8 cellular contexts compared by ENCODE assay signal in the genomic region with DNA sequence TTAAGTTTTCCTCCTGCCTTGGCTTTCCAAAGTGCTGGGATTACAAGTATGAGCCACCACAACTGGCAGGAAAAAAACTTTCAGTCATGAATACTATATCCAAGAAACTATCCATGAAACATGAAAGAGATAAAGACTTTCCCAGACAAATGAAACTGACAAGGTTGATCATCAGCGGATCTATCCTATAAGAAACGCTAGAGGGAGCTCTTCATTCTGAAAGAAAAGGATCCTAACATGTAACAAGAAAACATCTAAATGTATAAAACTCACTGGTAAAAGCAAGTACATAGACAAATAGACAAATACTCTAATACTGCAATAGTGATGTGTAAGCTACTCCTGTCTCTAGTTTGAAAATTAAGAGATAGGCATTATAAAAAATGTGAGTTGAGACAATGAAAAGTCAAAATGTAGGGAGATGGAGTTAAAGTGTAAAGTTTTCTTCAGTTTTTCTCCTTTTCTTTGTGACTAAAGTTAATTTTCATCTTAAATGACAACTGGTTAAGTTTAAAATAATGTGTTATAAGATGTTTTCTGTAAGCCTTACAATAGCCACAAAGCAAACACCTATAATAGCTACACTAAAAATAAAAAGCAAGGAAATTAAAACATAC.
DNase-seq lines count a peak whose midpoint lies in the region; ATAC-seq and TF ChIP-seq lines count a peak whose summit lies in the region.

No MANE protein-coding gene starts in this region.

- no peaks in the 10 kb centered on the region for H3K4me1 ChIP-seq in smooth muscle cell (ENCODE audit: low read depth)

- H3K27ac Mint-ChIP-seq in HFFc6 = no peak overlapping the region
- H3K27ac Mint-ChIP-seq in stimulated activated naive B cell treated with anti-CD40 and anti-IgM and Interleukin-4, amounts not matched to agents 10 μg/mL and 1 μg/mL and 100 μg/mL, for 72 hours = no peak overlapping the region

- DNase-seq in BJ (ENCODE audit: low read depth) = no peak
- DNase-seq in HFFc6 = peak; percentile 50
- DNase-seq in SHP77 (lab: John Stamatoyannopoulos, UW) = peak; percentile 56 to 57
- peak; percentile 71 for DNase-seq in fibroblast of the aortic adventitia (ENCODE audit: low read depth)
- DNase-seq in smooth muscle cell (lab: John Stamatoyannopoulos, UW; ENCODE audit: unreplicated experiment) = no peak
- DNase-seq in stimulated activated naive B cell treated with anti-CD40 and anti-IgM and Interleukin-4, amounts not matched to agents 10 μg/mL and 1 μg/mL and 100 μg/mL, for 72 hours = no peak

- no peaks in the 10 kb centered on the region for H3K36me3 ChIP-seq in BJ (ENCODE audit: control insufficient read depth, insufficient read depth, low read length)
- H3K36me3 ChIP-seq in smooth muscle cell (ENCODE audit: low read depth) = no peaks in the 10 kb centered on the region

- peak; percentile 71 for TF ChIP-seq CTCF in BJ (IDR thresholded peaks at IDR 0.05; ENCODE audit: insufficient read depth, low read depth, low read length)
- TF ChIP-seq CTCF in HFFc6 (IDR thresholded peaks at IDR 0.05) = peak; percentile 88
- peak; percentile 77 for TF ChIP-seq CTCF in fibroblast of the aortic adventitia (IDR thresholded peaks at IDR 0.05; ENCODE audit: insufficient read depth, low read length)
- peak; percentile 74 for TF ChIP-seq CTCF in smooth muscle cell (IDR thresholded peaks at IDR 0.05; ENCODE audit: borderline replicate concordance, insufficient read depth, poor library complexity, severe bottlenecking)

- H3K27me3 Mint-ChIP-seq in HFFc6 (ENCODE audit: insufficient read depth) = peaks cover 13% of the 10 kb centered on the region
- H3K27me3 Mint-ChIP-seq in stimulated activated naive B cell treated with anti-CD40 and anti-IgM and Interleukin-4, amounts not matched to agents 10 μg/mL and 1 μg/mL and 100 μg/mL, for 72 hours = peaks cover 28 to 34% of the 10 kb centered on the region in 2 donors

- no peaks in the 10 kb centered on the region for H3F3A ChIP-seq in smooth muscle cell (ENCODE audit: low read depth)

- H3K27me3 ChIP-seq in BJ (ENCODE audit: control insufficient read depth, insufficient read depth, low read length) (peaks cover 8% of the 10 kb centered on the region), smooth muscle cell (ENCODE audit: low read depth) (no peaks in the 10 kb centered on the region)

- no peak overlapping the region for H2AFZ ChIP-seq in smooth muscle cell (ENCODE audit: low read depth)

- CTCF ChIA-PET in BJ (lab: Yijun Ruan, JAX) = interaction anchor here (0.8 to 2.1 kb wide), 26 partner anchors 8 to 253 kb away, joined by 3 to 52 read pairs (median 4); a partner anchor contains a TSS

- H3K4me2 ChIP-seq in smooth muscle cell = no peak overlapping the region

- 14% methylated on average over 2 of the region's 2 CpGs for WGBS in smooth muscle cell (ENCODE audit: low lambda C conversion rate)

- H3K9me3 ChIP-seq in smooth muscle cell (replicated peaks; ENCODE audit: low read depth) = no peaks in the 10 kb centered on the region

- no peaks in the 10 kb centered on the region for H3K79me2 ChIP-seq in smooth muscle cell (ENCODE audit: low read depth)

- H3K9ac ChIP-seq in smooth muscle cell (ENCODE audit: low read depth) = no peak overlapping the region

- POLR2A ChIA-PET in BJ (lab: Charles Lee) = no interaction called here

- no peak overlapping the region for H3K4me3 Mint-ChIP-seq in HFFc6
- no peak overlapping the region for H3K4me3 Mint-ChIP-seq in stimulated activated naive B cell treated with anti-CD40 and anti-IgM and Interleukin-4, amounts not matched to agents 10 μg/mL and 1 μg/mL and 100 μg/mL, for 72 hours

- ATAC-seq in GM19035 (IDR thresholded peaks at IDR 0.05; ENCODE audit: unreplicated experiment) = no peak
- ATAC-seq in stimulated activated naive B cell treated with anti-CD40 and anti-IgM and Interleukin-4, amounts not matched to agents 10 μg/mL and 1 μg/mL and 100 μg/mL, for 72 hours (replicated peaks) = no peak
- no peak for ATAC-seq in GM18517 (IDR thresholded peaks at IDR 0.05; ENCODE audit: unreplicated experiment)

- H3K9me3 Mint-ChIP-seq in HFFc6 = no peaks in the 10 kb centered on the region
- no peaks in the 10 kb centered on the region for H3K9me3 Mint-ChIP-seq in stimulated activated naive B cell treated with anti-CD40 and anti-IgM and Interleukin-4, amounts not matched to agents 10 μg/mL and 1 μg/mL and 100 μg/mL, for 72 hours

- H3K4me3 ChIP-seq in BJ (ENCODE audit: low read depth, low read length) = no peak overlapping the region
- no peak overlapping the region for H3K4me3 ChIP-seq in fibroblast of the aortic adventitia (ENCODE audit: low read depth, low read length)
- H3K4me3 ChIP-seq in smooth muscle cell = no peak overlapping the region

- H4K20me1 ChIP-seq in smooth muscle cell (ENCODE audit: low read depth) = no peaks in the 10 kb centered on the region

- H3K4me1 Mint-ChIP-seq in HFFc6 (ENCODE audit: low read depth) = peaks cover 25% of the 10 kb centered on the region; the same call in 1 of the 2 replicates
- peaks cover 16 to 28% of the 10 kb centered on the region in 2 donors for H3K4me1 Mint-ChIP-seq in stimulated activated naive B cell treated with anti-CD40 and anti-IgM and Interleukin-4, amounts not matched to agents 10 μg/mL and 1 μg/mL and 100 μg/mL, for 72 hours

- no peaks in the 10 kb centered on the region for H3K36me3 Mint-ChIP-seq in HFFc6 (ENCODE audit: low read depth)
- H3K36me3 Mint-ChIP-seq in stimulated activated naive B cell treated with anti-CD40 and anti-IgM and Interleukin-4, amounts not matched to agents 10 μg/mL and 1 μg/mL and 100 μg/mL, for 72 hours = peaks cover 3 to 5% of the 10 kb centered on the region in 2 donors

- no peak overlapping the region for H3K27ac ChIP-seq in smooth muscle cell (ENCODE audit: low read depth)

Comparison
In these comparisons a context has a peak if more than half of its experiments do, and no peak if none do; other contexts are left out.
1. DNase-seq: peak in HFFc6 (single experiment), SHP77 (2 of 2) and fibroblast of the aortic adventitia (single experiment); none in BJ (single experiment), smooth muscle cell (single experiment) and stimulated activated naive B cell treated with anti-CD40 and anti-IgM and Interleukin-4, amounts not matched to agents 10 μg/mL and 1 μg/mL and 100 μg/mL, for 72 hours (single experiment).
2. Peak in every context shown above with its lines, with median percentiles within 50 percentile points of each other: CTCF ChIP-seq.